Comparison of ENCODE assay signal across 8 cellular contexts in the genomic region with DNA sequence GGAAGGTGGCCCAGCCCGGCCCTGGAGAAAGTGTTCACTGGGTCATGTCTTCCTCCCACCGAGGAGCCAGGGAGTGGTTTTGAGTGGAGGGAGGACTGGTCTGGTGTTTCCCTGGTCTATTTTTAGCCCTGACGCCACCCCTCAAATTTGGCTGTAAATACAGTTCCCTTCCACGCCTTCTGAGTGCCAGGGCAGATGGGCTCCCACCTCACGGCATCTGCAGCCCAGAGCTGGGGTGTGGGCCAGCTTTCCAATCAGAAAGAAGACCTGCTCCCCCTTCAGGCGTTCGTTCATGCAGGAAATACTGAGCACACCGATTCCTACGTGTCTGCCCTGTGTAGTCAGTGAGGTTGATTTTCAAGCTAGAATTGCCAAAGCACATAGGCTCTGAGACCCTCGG. TPM values are rescaled to one million over a fixed set of nuclear protein-coding genes. Genes with fewer than 3 reads are reported as not detected.
DNase-seq lines count a peak whose midpoint lies in the region; ATAC-seq, FAIRE-seq and TF ChIP-seq lines count a peak whose summit lies in the region.

No MANE protein-coding gene starts in this region.

- no peaks in the 10 kb centered on the region for H3K27me3 ChIP-seq in bronchial epithelial cell (ENCODE audit: control insufficient read depth, insufficient read depth, low read length)

- no peak for FAIRE-seq in bronchial epithelial cell (lab: Jason Lieb, UNC)

- in situ Hi-C loops in GM13976 (cut with MboI; ENCODE audit: low sequenced_read_pairs, unreplicated experiment) = no loop called here

- H3K36me3 ChIP-seq in bronchial epithelial cell (ENCODE audit: control insufficient read depth, insufficient read depth, low read length) = no peaks in the 10 kb centered on the region

- TF ChIP-seq CTCF in GM13976 (IDR thresholded peaks at IDR 0.05; ENCODE audit: borderline replicate concordance, control extremely low read depth, extremely low read depth, insufficient read depth, missing control alignments) (peak; percentile 26), bronchial epithelial cell (IDR thresholded peaks at IDR 0.05; ENCODE audit: insufficient read depth, low read length, severe bottlenecking) (peak; percentile 26)

- DNase-seq in GM13976 (ENCODE audit: low spot score) = peak; percentile 68
- peak; percentile 16 for DNase-seq in T follicular helper cell (ENCODE audit: low read depth)
- peak; percentile 8 for DNase-seq in bronchial epithelial cell (ENCODE audit: low read depth)
- DNase-seq in myocyte (ENCODE audit: low read depth) = peak; percentile 81
- DNase-seq in ureter (ENCODE audit: low spot score) = peak; percentile 81
- no peak for DNase-seq in NCI-H2196 (lab: John Stamatoyannopoulos, UW; ENCODE audit: unreplicated experiment)
- DNase-seq in NCI-H526 treated with DMSO at 0.1 percent for 48 hours (lab: John Stamatoyannopoulos, UW) = no peak

- ATAC-seq in GM21390 (IDR thresholded peaks at IDR 0.05; ENCODE audit: unreplicated experiment) = no peak

- H3K4me3 ChIP-seq in bronchial epithelial cell (ENCODE audit: low read depth, low read length) = no peak overlapping the region

RNA-seq across cellular contexts. Expression of a gene that starts 53.7 kb away (rescaled TPM):
- not detected in 2 replicates for total RNA-seq in bronchial epithelial cell
- total RNA-seq in myocyte = 0.36 and 1.1 TPM in 2 replicates
- polyA plus RNA-seq in myocyte (2012) = 0.18 TPM
- total RNA-seq in ureter = 1.8 TPM

Comparison
In these comparisons a context has a peak if more than half of its experiments do, and no peak if none do; other contexts are left out.
1. DNase-seq: peak in GM13976 (single experiment), T follicular helper cell (single experiment), bronchial epithelial cell (single experiment), myocyte (single experiment) and ureter (single experiment); none in NCI-H2196 (single experiment) and NCI-H526 treated with DMSO at 0.1 percent for 48 hours (single experiment).